ENCODE assay signal across 1 cellular context in genomic region chr11:66727282-66727882, GRCh38.
TF ChIP-seq lines count a peak whose summit lies in the region.

No MANE protein-coding gene starts in this region.

TF ChIP-seq in IMR-90, 13 proteins besides CTCF, POLR2A, EP300 and RAD21:
- TF ChIP-seq CEBPB (IDR thresholded peaks at IDR 0.05; ENCODE audit: low read depth, low read length) = no peak
- TF ChIP-seq MAZ (IDR thresholded peaks at IDR 0.05; ENCODE audit: borderline replicate concordance, low read depth, low read length) = 0 out of 2 replicates have a peak, but pooled peaks have one; percentile 10
